In the genomic region with DNA sequence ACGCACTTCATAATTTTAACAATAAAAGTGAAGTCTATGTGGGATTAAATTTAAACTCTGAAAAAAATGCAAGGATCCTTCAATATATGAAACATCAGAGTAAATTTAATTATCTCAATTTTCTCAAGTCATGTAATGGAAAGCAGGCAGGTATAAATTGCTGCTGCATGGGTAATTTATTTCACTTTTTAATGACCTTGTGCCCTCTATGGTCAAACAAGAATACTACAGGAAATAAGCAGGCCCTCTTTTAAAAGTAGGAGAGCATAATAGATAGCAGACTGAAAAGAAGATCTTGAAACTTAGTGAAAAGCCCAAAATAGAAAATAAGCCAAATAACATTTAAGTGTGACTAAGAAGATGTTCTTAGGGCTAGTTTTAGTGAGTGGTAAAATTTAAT, we compare ENCODE assay signal across 8 cellular contexts. TPM values are rescaled to one million over a fixed set of nuclear protein-coding genes. Genes with fewer than 3 reads are reported as not detected.
DNase-seq lines count a peak whose midpoint lies in the region; ATAC-seq, FAIRE-seq and TF ChIP-seq lines count a peak whose summit lies in the region.

No MANE protein-coding gene starts in this region.

- H3K27ac ChIP-seq in SU-DHL-6 (ENCODE audit: low read depth, low read length) (no peak overlapping the region), mesenchymal stem cell (ENCODE audit: low read length, poor library complexity, severe bottlenecking) (no peak overlapping the region)

- no peak overlapping the region for H2AFZ ChIP-seq in SU-DHL-6 (ENCODE audit: low read depth, low read length, severe bottlenecking)
- H2AFZ ChIP-seq in mesenchymal stem cell (ENCODE audit: low read depth, low read length), result no peak overlapping the region

- no peak overlapping the region for H3K4ac ChIP-seq in mesenchymal stem cell (ENCODE audit: low read depth in 1 of 2, low read length in 2 of 2)

- H2BK12ac ChIP-seq in mesenchymal stem cell (ENCODE audit: low read length in 2 of 2), result no peak overlapping the region

- no peak overlapping the region for H3K14ac ChIP-seq in mesenchymal stem cell (ENCODE audit: low read length in 2 of 2)

- no peak overlapping the region for H2AK5ac ChIP-seq in mesenchymal stem cell (ENCODE audit: low read length, severe bottlenecking)

- WGBS in mesenchymal stem cell, result no CpG with 5 or more reads among the region's 1 CpG

- H3K9me3 ChIP-seq in SU-DHL-6 (ENCODE audit: insufficient read depth, low read length) (no peaks in the 10 kb centered on the region), mesenchymal stem cell (ENCODE audit: control insufficient read depth, low read length) (no peaks in the 10 kb centered on the region)

- no peak overlapping the region for H4K8ac ChIP-seq in mesenchymal stem cell (ENCODE audit: low read length)

- no peaks in the 10 kb centered on the region for H4K20me1 ChIP-seq in SU-DHL-6 (ENCODE audit: low read depth, low read length)

- H2BK120ac ChIP-seq in mesenchymal stem cell (ENCODE audit: low read depth, low read length), result no peak overlapping the region

- H3K4me3 ChIP-seq in SU-DHL-6 (ENCODE audit: insufficient read depth, low read length, poor library complexity, severe bottlenecking) (no peak overlapping the region), mesenchymal stem cell (ENCODE audit: insufficient read depth in 1 of 2, low read depth in 1 of 2, low read length in 2 of 2) (no peak overlapping the region)

- ATAC-seq in HG03175 (IDR thresholded peaks at IDR 0.05; ENCODE audit: unreplicated experiment), result peak; percentile 54
- ATAC-seq in GM19455 (IDR thresholded peaks at IDR 0.05; ENCODE audit: unreplicated experiment), result no peak

- intact Hi-C loops in head of caudate nucleus (cut with DNase I), result no loop called here

- peak; percentile 78 for FAIRE-seq in G401.6 (lab: Jason Lieb, UNC)

- no peaks in the 10 kb centered on the region for H3K4me1 ChIP-seq in mesenchymal stem cell (ENCODE audit: control insufficient read depth, insufficient read depth, low read depth, low read length)

- DNase-seq in mesenchymal stem cell, result peak; percentile 4
- no peak for DNase-seq in stimulated activated CD4-positive, alpha-beta T cell treated with anti-CD3 and anti-CD28 coated beads, Interleukin-2, amount 100 ng/mL, for 48 hours
- no peak for DNase-seq in head of caudate nucleus
- DNase-seq in NCI-H2227 treated with DMSO at 0.1 percent for 48 hours (lab: John Stamatoyannopoulos, UW), result no peak

- H3K23ac ChIP-seq in mesenchymal stem cell (ENCODE audit: low read length in 2 of 2), result no peak overlapping the region

- no peak overlapping the region for H4K91ac ChIP-seq in mesenchymal stem cell (ENCODE audit: low read length)

- H3K27me3 ChIP-seq in SU-DHL-6 (ENCODE audit: low read length) (no peaks in the 10 kb centered on the region), mesenchymal stem cell (ENCODE audit: control insufficient read depth in 1 of 2, insufficient read depth in 1 of 2, low read length in 2 of 2) (no peaks in the 10 kb centered on the region)

- H2BK5ac ChIP-seq in mesenchymal stem cell (ENCODE audit: low read depth, low read length, poor library complexity, severe bottlenecking), result no peak overlapping the region

- no peaks in the 10 kb centered on the region for H3K9me2 ChIP-seq in SU-DHL-6 (replicated peaks; ENCODE audit: insufficient read depth, low read length)

- H3K4me2 ChIP-seq in SU-DHL-6 (ENCODE audit: low read depth, low read length, poor library complexity, severe bottlenecking), result no peak overlapping the region
- H3K4me2 ChIP-seq in mesenchymal stem cell (ENCODE audit: low read length, poor library complexity, severe bottlenecking), result no peak overlapping the region

- no peaks in the 10 kb centered on the region for H3F3A ChIP-seq in SU-DHL-6 (ENCODE audit: insufficient read depth)

- H3K79me1 ChIP-seq in mesenchymal stem cell (replicated peaks; ENCODE audit: low read length, poor library complexity, severe bottlenecking), result no peaks in the 10 kb centered on the region

- H3K36me3 ChIP-seq in SU-DHL-6 (ENCODE audit: low read length) (no peaks in the 10 kb centered on the region), mesenchymal stem cell (ENCODE audit: control insufficient read depth in 1 of 2, insufficient read depth in 2 of 2, low read depth in 1 of 2, low read length in 2 of 2) (no peaks in the 10 kb centered on the region)

- no peaks in the 10 kb centered on the region for H3K79me2 ChIP-seq in SU-DHL-6 (ENCODE audit: insufficient read depth, low read length)

- no peak overlapping the region for H2BK15ac ChIP-seq in mesenchymal stem cell (ENCODE audit: low read depth, poor library complexity, severe bottlenecking)

- H3K9ac ChIP-seq in SU-DHL-6 (ENCODE audit: low read length) (no peak overlapping the region), mesenchymal stem cell (ENCODE audit: low read length) (no peak overlapping the region)

- no peak overlapping the region for H3K18ac ChIP-seq in mesenchymal stem cell (ENCODE audit: low read depth in 1 of 2, low read length in 2 of 2)

- TF ChIP-seq CTCF in SU-DHL-6 (IDR thresholded peaks at IDR 0.05; ENCODE audit: insufficient read depth, low read length, poor library complexity, severe bottlenecking), result peak; percentile 53

RNA-seq across cellular contexts. Expression of gene BCAS2, which starts 22.9 kb away (rescaled TPM):
- 37.7 TPM for polyA plus RNA-seq in mesenchymal stem cell (2013, experiment 1 of 2)
- polyA plus RNA-seq in mesenchymal stem cell (2013, experiment 2 of 2), result 40.3 TPM

RNA-seq across cellular contexts. Expression of gene TRIM33, which starts 47.5 kb away (rescaled TPM):
- polyA plus RNA-seq in mesenchymal stem cell (2013, experiment 1 of 2), result 20.7 TPM
- polyA plus RNA-seq in mesenchymal stem cell (2013, experiment 2 of 2), result 24.6 TPM
